ENCODE assay signal across 11 cellular contexts in genomic region chr5:14268738-14269137, GRCh38.
DNase-seq lines count a peak whose midpoint lies in the region; ATAC-seq and TF ChIP-seq lines count a peak whose summit lies in the region.
"Had no signal": no experiment of that assay in that cellular context is flagged by ENCODE, and none has a peak within 500 bp of the region (broad histone marks: within the 10 kb centered on the region; RNA-seq: fewer than 3 reads in every experiment).

No MANE protein-coding gene starts in this region.

- TSS peak; percentile 43 for BruUV-seq in PC-9 (replicated peaks; lab: Mats Ljungman, UMichigan)

- H3K4me1 ChIP-seq in BLaER1 (peaks cover 86% of the 10 kb centered on the region), PC-9 (replicated peaks; ENCODE audit: insufficient read depth) (peaks cover 71% of the 10 kb centered on the region), esophagus (ENCODE audit: control insufficient read depth in 2 of 2, insufficient read depth in 2 of 2, low read length in 1 of 2) (peaks cover 0 to 2% of the 10 kb centered on the region in 2 donors)

- H3K4me3 ChIP-seq in BLaER1 (no peak overlapping the region), PC-9 (peak overlapping the region; percentile 4; the same call in 1 of the 2 replicates), esophagus (ENCODE audit: low read depth in 1 of 2, low read length in 2 of 2) (no peak overlapping the region)

- H3K4me2 ChIP-seq in BLaER1 = peak overlapping the region; percentile 78
- peak overlapping the region; percentile 66 for H3K4me2 ChIP-seq in PC-9

- ATAC-seq in HG03460 (IDR thresholded peaks at IDR 0.05; ENCODE audit: unreplicated experiment) (no peak), HG02981 (IDR thresholded peaks at IDR 0.05; ENCODE audit: unreplicated experiment) (no peak), HG03095 (IDR thresholded peaks at IDR 0.05; ENCODE audit: unreplicated experiment) (no peak)
- ATAC-seq: activated T-cell treated with anti-CD3 and anti-CD28 coated beads, Interleukin-2, amount 50 U/mL, for 72 hours; CD8-positive, alpha-beta T cell had no signal

- intact Hi-C loops in PC-9 (cut with micrococcal nuclease; ENCODE audit: unreplicated experiment) = loop anchor here (1.0 kb wide), 7 partner anchors 34 to 257 kb away; no protein-coding TSS in a partner anchor

- no peaks in the 10 kb centered on the region for H3K9me2 ChIP-seq in PC-9 (ENCODE audit: insufficient read depth)

- peaks cover 58% of the 10 kb centered on the region for H3F3A ChIP-seq in PC-9 (ENCODE audit: insufficient read depth, low read depth)

- peaks cover 89% of the 10 kb centered on the region for H3K79me2 ChIP-seq in PC-9 (ENCODE audit: low read depth)

- no peak overlapping the region for H2AFZ ChIP-seq in PC-9

- CTCF ChIA-PET in PC-9 (lab: Charles Lee) = interaction anchor here (0.8 to 1.8 kb wide), 5 partner anchors 103 to 263 kb away, joined by 3 to 23 read pairs (median 4); no protein-coding TSS in a partner anchor

- 67 to 70% methylated on average over 5 of the region's 5 CpGs for WGBS in esophagus, 2 donors

- H3K36me3 ChIP-seq in BLaER1 (peaks cover 5% of the 10 kb centered on the region; the same call in 1 of the 2 replicates), PC-9 (ENCODE audit: low read depth) (peaks cover 17% of the 10 kb centered on the region), esophagus (ENCODE audit: control insufficient read depth in 2 of 2, insufficient read depth in 2 of 2, low read length in 1 of 2) (no peaks in the 10 kb centered on the region)

- DNase-seq in PC-9 (no peak), myocyte (ENCODE audit: low read depth) (peak; percentile 74), mucosa of gallbladder (ENCODE audit: low spot score) (no peak)
- DNase-seq: activated T-cell treated with anti-CD3 and anti-CD28 coated beads, Interleukin-2, amount 50 U/mL, for 72 hours; CD8-positive, alpha-beta T cell; T-helper 1 cell had no signal

- no peak overlapping the region for H3K9ac ChIP-seq in BLaER1

- H3K27ac ChIP-seq in BLaER1 (no peak overlapping the region), PC-9 (peak overlapping the region; percentile 88), esophagus (ENCODE audit: low read depth in 2 of 2, low read length in 1 of 2) (peak overlapping the region; percentile 17 to 29)

- H3K27me3 ChIP-seq in BLaER1 = no peaks in the 10 kb centered on the region
- H3K27me3 ChIP-seq in PC-9 (ENCODE audit: insufficient read depth, low read depth) = no peaks in the 10 kb centered on the region
- H3K27me3 ChIP-seq in esophagus (ENCODE audit: control insufficient read depth in 1 of 2, insufficient read depth in 2 of 2, low read length in 2 of 2) = no peaks in the 10 kb centered on the region

- POLR2A ChIA-PET in PC-9 (lab: Charles Lee; ENCODE audit: unreplicated experiment) = interaction anchor here (0.6 to 2.3 kb wide), 16 partner anchors 8 to 753 kb away, joined by 3 to 20 read pairs (median 6); no protein-coding TSS in a partner anchor

- no peaks in the 10 kb centered on the region for H3K9me3 ChIP-seq in BLaER1
- no peaks in the 10 kb centered on the region for H3K9me3 ChIP-seq in PC-9 (ENCODE audit: insufficient read depth, low read depth)
- H3K9me3 ChIP-seq in esophagus (ENCODE audit: control insufficient read depth in 2 of 2, insufficient read depth in 1 of 2, low read depth in 1 of 2, low read length in 1 of 2) = no peaks in the 10 kb centered on the region

- TF ChIP-seq CTCF in PC-9 (conservative IDR thresholded peaks at IDR 0.05) = no peak

- peaks cover 69% of the 10 kb centered on the region for H4K20me1 ChIP-seq in BLaER1
- H4K20me1 ChIP-seq in PC-9 (ENCODE audit: insufficient read depth) = peaks cover 5% of the 10 kb centered on the region; the same call in 1 of the 2 replicates
